23 cellular contexts compared by ENCODE assay signal in the genomic region with DNA sequence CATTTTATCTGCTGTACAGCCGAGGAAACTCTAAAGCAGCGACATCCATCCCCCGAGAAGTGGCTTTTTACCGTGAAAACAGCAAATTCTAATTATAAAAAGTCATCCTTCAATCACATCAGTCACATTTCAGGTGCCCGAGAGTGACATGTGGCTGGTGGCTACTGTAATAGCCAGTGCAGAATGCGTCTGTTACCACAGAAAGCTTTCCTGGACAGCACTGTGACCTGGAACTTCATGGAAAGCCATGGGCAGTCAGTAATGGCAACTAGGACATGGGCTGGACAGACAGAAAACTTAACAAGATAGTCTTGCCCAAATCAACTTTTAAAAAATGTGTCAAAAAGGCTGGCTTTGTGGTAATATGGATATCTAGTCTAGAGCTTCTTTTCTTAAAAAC.
A peak's percentile ranks its signal among the peaks of the same experiment; 100 is the strongest.
DNase-seq lines count a peak whose midpoint lies in the region; ATAC-seq and TF ChIP-seq lines count a peak whose summit lies in the region.
"Had no signal": no experiment of that assay in that cellular context is flagged by ENCODE, and none has a peak within 500 bp of the region (broad histone marks: within the 10 kb centered on the region; RNA-seq: fewer than 3 reads in every experiment).

No MANE protein-coding gene starts in this region.

- no peaks in the 10 kb centered on the region for H3F3A ChIP-seq in GM23338 (replicated peaks; ENCODE audit: low read depth)

- 0 out of 2 replicates have a peak, but pooled peaks cover 5% of the 10 kb centered on the region for H4K20me1 ChIP-seq in GM23338 (replicated peaks; ENCODE audit: insufficient read depth)

- H3K4me1 Mint-ChIP-seq in GM23338, result peaks cover 20% of the 10 kb centered on the region
- peaks cover 30% of the 10 kb centered on the region for H3K4me1 Mint-ChIP-seq in glutamatergic neuron (ENCODE audit: low read depth, unreplicated experiment)
- H3K4me1 Mint-ChIP-seq: activated CD4-positive, alpha-beta memory T cell treated with anti-CD3 and anti-CD28 coated beads, Interleukin-2, amount 10 ng/mL, durations not matched to agents 7 days and 5 days; B cell; CD4-positive, alpha-beta memory T cell; memory B cell had no signal

- H3K36me3 Mint-ChIP-seq in GM23338 (ENCODE audit: low read depth), result peaks cover 9% of the 10 kb centered on the region
- peaks cover 5% of the 10 kb centered on the region for H3K36me3 Mint-ChIP-seq in glutamatergic neuron (ENCODE audit: unreplicated experiment)
- H3K36me3 Mint-ChIP-seq: CD4-positive, alpha-beta memory T cell had no signal

- DNase-seq in GM23338 (ENCODE audit: low spot score) (no peak), SK-N-MC (ENCODE audit: low read depth, low spot score) (no peak), glutamatergic neuron (no peak), trophoblast cell (no peak), SIG-M5 treated with dmso at 0.1 percent for 504 hours (lab: John Stamatoyannopoulos, UW; ENCODE audit: unreplicated experiment) (no peak), medulla oblongata (ENCODE audit: extremely low spot score) (no peak), AG20443 (ENCODE audit: low spot score) (no peak)
- DNase-seq: activated CD4-positive, alpha-beta memory T cell treated with anti-CD3 and anti-CD28 coated beads, Interleukin-2, amount 10 ng/mL, durations not matched to agents 7 days and 5 days; activated CD8-positive, alpha-beta memory T cell treated with anti-CD3 and anti-CD28 coated beads, Interleukin-2, amount 50 U/mL, for 48 hours; activated naive CD4-positive, alpha-beta T cell treated with Interleukin-2 at 50 U/mL for 16 hours; CD4-positive, alpha-beta memory T cell; DMS 273 treated with DMSO at 0.1 percent for 48 hours; GM23248; left colon; NCI-H1048; NCI-H187; RPMI8226; stimulated activated naive CD4-positive, alpha-beta T cell had no signal

- no peak overlapping the region for H3K27ac Mint-ChIP-seq in GM23338
- peak overlapping the region; percentile 45 for H3K27ac Mint-ChIP-seq in glutamatergic neuron (ENCODE audit: unreplicated experiment)
- H3K27ac Mint-ChIP-seq: activated CD4-positive, alpha-beta memory T cell treated with anti-CD3 and anti-CD28 coated beads, Interleukin-2, amount 10 ng/mL, durations not matched to agents 7 days and 5 days; activated T-helper 1 cell treated with anti-CD3 and anti-CD28 coated beads, Interleukin-12 subunit alpha, Interleukin-12 subunit beta, Interleukin-2, Interleukin-4 antibody, amounts not matched to agents 30 ng/mL and 10 ng/mL and 1 ng/mL, durations not matched to agents 14 hours and 24 hours and 36 hours; B cell; T-helper 1 cell treated with Interleukin-12 subunit alpha and Interleukin-12 subunit beta and Interleukin-4 antibody, amounts not matched to agents 30 μg/mL and 1 μg/mL, for 36 hours had no signal

- no CpG with 5 or more reads among the region's 6 CpGs for WGBS in trophoblast cell (ENCODE audit: extremely low coverage, insufficient coverage, insufficient read length)

- H3K4me3 Mint-ChIP-seq in GM23338 (no peak overlapping the region), glutamatergic neuron (ENCODE audit: unreplicated experiment) (no peak overlapping the region)
- H3K4me3 Mint-ChIP-seq: activated CD4-positive, alpha-beta memory T cell treated with anti-CD3 and anti-CD28 coated beads, Interleukin-2, amount 10 ng/mL, durations not matched to agents 7 days and 5 days; activated T-helper 1 cell treated with anti-CD3 and anti-CD28 coated beads, Interleukin-12 subunit alpha, Interleukin-12 subunit beta, Interleukin-2, Interleukin-4 antibody, amounts not matched to agents 30 ng/mL and 10 ng/mL and 1 ng/mL, durations not matched to agents 14 hours and 24 hours and 36 hours; B cell; memory B cell; T-helper 1 cell treated with Interleukin-12 subunit alpha and Interleukin-12 subunit beta and Interleukin-4 antibody, amounts not matched to agents 30 μg/mL and 1 μg/mL, for 36 hours had no signal

- no peak overlapping the region for H3K4me3 ChIP-seq in GM23338
- no peak overlapping the region for H3K4me3 ChIP-seq in SK-N-MC
- H3K4me3 ChIP-seq in trophoblast cell (ENCODE audit: low read depth, low read length), result no peak overlapping the region
- H3K4me3 ChIP-seq: GM23248 had no signal

- no peak for ATAC-seq in GM23338
- ATAC-seq in GM21825 (IDR thresholded peaks at IDR 0.05; ENCODE audit: unreplicated experiment), result no peak
- ATAC-seq: left colon had no signal

- H2AK5ac ChIP-seq in trophoblast cell (ENCODE audit: low read length), result peak overlapping the region; percentile 80

- TF ChIP-seq CTCF in GM23338 (conservative IDR thresholded peaks at IDR 0.05; ENCODE audit: low read depth in 2 of 2) (no peak), glutamatergic neuron (IDR thresholded peaks at IDR 0.05; ENCODE audit: partially characterized antibody, unreplicated experiment) (no peak)

- H3K27ac ChIP-seq in GM23338 (ENCODE audit: low read depth) (peak overlapping the region; percentile 32; the same call in 1 of the 2 replicates), SK-N-MC (0 out of 2 replicates have a peak overlapping the region, but pooled peaks have one; percentile 94), trophoblast cell (ENCODE audit: low read depth, low read length) (peak overlapping the region; percentile 97)

- H4K91ac ChIP-seq in trophoblast cell (ENCODE audit: low read depth, low read length), result peak overlapping the region; percentile 96

- H4K8ac ChIP-seq in trophoblast cell (ENCODE audit: low read depth, low read length), result peak overlapping the region; percentile 83

- H2AFZ ChIP-seq in GM23338, result no peak overlapping the region
- H2AFZ ChIP-seq in trophoblast cell (ENCODE audit: insufficient read depth, low read length, poor library complexity), result no peak overlapping the region
- H2AFZ ChIP-seq: GM23248 had no signal

- peak overlapping the region; percentile 93 for H2BK120ac ChIP-seq in trophoblast cell (ENCODE audit: insufficient read depth, low read length, poor library complexity)

- peak overlapping the region; percentile 66 for H3K14ac ChIP-seq in trophoblast cell (ENCODE audit: low read length)

- peak overlapping the region; percentile 49 for H4K12ac ChIP-seq in trophoblast cell (ENCODE audit: low read depth, low read length)

- H3K18ac ChIP-seq in trophoblast cell (ENCODE audit: low read length), result peak overlapping the region; percentile 86

- H3K9me2 ChIP-seq in GM23338 (ENCODE audit: insufficient read depth), result no peaks in the 10 kb centered on the region

- H3K27me3 Mint-ChIP-seq in GM23338 (ENCODE audit: insufficient read depth, low read depth, poor library complexity) (peaks cover 6% of the 10 kb centered on the region), glutamatergic neuron (ENCODE audit: unreplicated experiment) (peaks cover 5% of the 10 kb centered on the region)
- H3K27me3 Mint-ChIP-seq: activated CD4-positive, alpha-beta memory T cell treated with anti-CD3 and anti-CD28 coated beads, Interleukin-2, amount 10 ng/mL, durations not matched to agents 7 days and 5 days; B cell; CD4-positive, alpha-beta memory T cell; memory B cell had no signal

- peak overlapping the region; percentile 96 for H2BK5ac ChIP-seq in trophoblast cell (ENCODE audit: low read depth, low read length, poor library complexity)

- H3K4me2 ChIP-seq in GM23338 (no peak overlapping the region), trophoblast cell (ENCODE audit: low read length) (no peak overlapping the region)

- H3K4me1 ChIP-seq in GM23338 (ENCODE audit: insufficient read depth) (peaks cover 18% of the 10 kb centered on the region), trophoblast cell (ENCODE audit: control insufficient read depth in 1 of 2, insufficient read depth in 2 of 2, low read length in 2 of 2) (peaks cover 43 to 50% of the 10 kb centered on the region in 2 experiments)

- no peaks in the 10 kb centered on the region for H3K79me2 ChIP-seq in GM23338 (replicated peaks; ENCODE audit: insufficient read depth)
- peaks cover 14% of the 10 kb centered on the region for H3K79me2 ChIP-seq in trophoblast cell (ENCODE audit: control insufficient read depth, insufficient read depth, low read length, poor library complexity)

- H3K9ac ChIP-seq in SK-N-MC (ENCODE audit: insufficient read length), result no peak overlapping the region
- H3K9ac ChIP-seq in trophoblast cell (ENCODE audit: low read length), result no peak overlapping the region
- H3K9ac ChIP-seq: GM23248 had no signal

- no peaks in the 10 kb centered on the region for H3K9me3 ChIP-seq in SK-N-MC (ENCODE audit: low read depth, low read length)
- H3K9me3 ChIP-seq in trophoblast cell (ENCODE audit: insufficient read depth, low read depth, low read length), result no peaks in the 10 kb centered on the region

- H3K36me3 ChIP-seq in GM23338 (ENCODE audit: insufficient read depth) (no peaks in the 10 kb centered on the region; the same call in 1 of the 2 replicates), SK-N-MC (ENCODE audit: insufficient read depth, low read length) (no peaks in the 10 kb centered on the region), trophoblast cell (ENCODE audit: control insufficient read depth in 1 of 2, insufficient read depth in 2 of 2, low read length in 2 of 2) (peaks cover 26 to 34% of the 10 kb centered on the region in 2 experiments)

- H3K9me3 Mint-ChIP-seq in GM23338 (no peaks in the 10 kb centered on the region), glutamatergic neuron (ENCODE audit: unreplicated experiment) (peaks cover 7% of the 10 kb centered on the region)
- H3K9me3 Mint-ChIP-seq: activated CD4-positive, alpha-beta memory T cell treated with anti-CD3 and anti-CD28 coated beads, Interleukin-2, amount 10 ng/mL, durations not matched to agents 7 days and 5 days; activated T-helper 1 cell treated with anti-CD3 and anti-CD28 coated beads, Interleukin-12 subunit alpha, Interleukin-12 subunit beta, Interleukin-2, Interleukin-4 antibody, amounts not matched to agents 30 ng/mL and 10 ng/mL and 1 ng/mL, durations not matched to agents 14 hours and 24 hours and 36 hours; CD4-positive, alpha-beta memory T cell; memory B cell; T-helper 1 cell treated with Interleukin-12 subunit alpha and Interleukin-12 subunit beta and Interleukin-4 antibody, amounts not matched to agents 30 μg/mL and 1 μg/mL, for 36 hours had no signal

- no peak overlapping the region for H3K23ac ChIP-seq in trophoblast cell (ENCODE audit: low read length)

- no peaks in the 10 kb centered on the region for H3K27me3 ChIP-seq in GM23338 (ENCODE audit: insufficient read depth)
- no peaks in the 10 kb centered on the region for H3K27me3 ChIP-seq in trophoblast cell (ENCODE audit: insufficient read depth, low read length)

- H3K79me1 ChIP-seq in trophoblast cell (ENCODE audit: low read length), result peaks cover 41% of the 10 kb centered on the region

- peak overlapping the region; percentile 28 for H3K4ac ChIP-seq in trophoblast cell (ENCODE audit: low read depth, low read length)

- H2BK12ac ChIP-seq in trophoblast cell (ENCODE audit: low read length), result peak overlapping the region; percentile 92

Comparison
In these comparisons a context has a peak if more than half of its experiments do, and no peak if none do; other contexts are left out.
1. H3K27ac ChIP-seq: peak in every context shown above with its lines; median percentile 97 in trophoblast cell; 94 in SK-N-MC; 32 in GM23338.